1 cellular context compared by ENCODE assay signal in genomic region chr22:39316440-39317083, GRCh38.
TF ChIP-seq lines count a peak whose summit lies in the region.

No MANE protein-coding gene starts in this region.

TF ChIP-seq in K562, 482 proteins besides CTCF, POLR2A, EP300 and RAD21 (continued from another document and continues in another):
- TF ChIP-seq ARID3B (CRISPR knock-in tag; IDR thresholded peaks at IDR 0.05; ENCODE audit: borderline replicate concordance) (no peak), PHF20 (IDR thresholded peaks at IDR 0.05; ENCODE audit: partially characterized antibody) (no peak), TCFL5 (CRISPR knock-in tag; conservative IDR thresholded peaks at IDR 0.05) (no peak), FOXA3 (CRISPR knock-in tag; conservative IDR thresholded peaks at IDR 0.05 in 1 of 2, IDR thresholded peaks at IDR 0.05 in 1 of 2) (no peak), PCBP2 (IDR thresholded peaks at IDR 0.05; ENCODE audit: low read depth, low read length, poor library complexity, severe bottlenecking) (no peak), ZNF740 (CRISPR knock-in tag; IDR thresholded peaks at IDR 0.05) (0 out of 2 replicates have a peak, but pooled peaks have one; percentile 22), ZNF740 (tag; IDR thresholded peaks at IDR 0.05) (no peak), ATF1 (CRISPR knock-in tag; IDR thresholded peaks at IDR 0.05) (no peak), ATF1 (tag; IDR thresholded peaks at IDR 0.05) (no peak), ZNF766 (CRISPR knock-in tag; conservative IDR thresholded peaks at IDR 0.05) (no peak), ATF3 (IDR thresholded peaks at IDR 0.05) (peak; percentile 90), ATF3 (CRISPR knock-in tag; conservative IDR thresholded peaks at IDR 0.05) (peak; percentile 75; the same call in 1 of the 2 replicates), ZKSCAN3 (CRISPR knock-in tag; IDR thresholded peaks at IDR 0.05) (no peak), MTA1 (IDR thresholded peaks at IDR 0.05; ENCODE audit: borderline replicate concordance) (no peak), XRCC5 (IDR thresholded peaks at IDR 0.05; ENCODE audit: low read depth, low read length) (no peak), XRCC4 (IDR thresholded peaks at IDR 0.05; ENCODE audit: extremely low read depth, insufficient read depth, insufficient read length) (no peak), ILF3 (IDR thresholded peaks at IDR 0.05; ENCODE audit: borderline replicate concordance) (no peak), SUPT5H (IDR thresholded peaks at IDR 0.05) (no peak), MTA2 (IDR thresholded peaks at IDR 0.05; ENCODE audit: low read depth) (no peak), BRD9 (IDR thresholded peaks at IDR 0.05; ENCODE audit: low read depth, partially characterized antibody) (no peak), TFAM (CRISPR knock-in tag; conservative IDR thresholded peaks at IDR 0.05) (no peak), BCL6 (CRISPR knock-in tag; IDR thresholded peaks at IDR 0.05) (no peak), MCM5 (IDR thresholded peaks at IDR 0.05; ENCODE audit: low read depth) (no peak), ZNF408 (CRISPR knock-in tag; IDR thresholded peaks at IDR 0.05; ENCODE audit: low read depth) (no peak), ZNF778 (CRISPR knock-in tag; IDR thresholded peaks at IDR 0.05) (no peak), ZNF197 (CRISPR knock-in tag; IDR thresholded peaks at IDR 0.05; ENCODE audit: low read depth) (no peak), CXXC5 (CRISPR knock-in tag; IDR thresholded peaks at IDR 0.05) (no peak), ZNF57 (CRISPR knock-in tag; IDR thresholded peaks at IDR 0.05) (no peak), SAFB (IDR thresholded peaks at IDR 0.05; ENCODE audit: borderline replicate concordance, low read depth, low read length) (no peak), ZNF347 (CRISPR knock-in tag; IDR thresholded peaks at IDR 0.05; ENCODE audit: low read depth) (no peak), ZEB2 (IDR thresholded peaks at IDR 0.05) (no peak), ZNF311 (CRISPR knock-in tag; IDR thresholded peaks at IDR 0.05) (no peak), MEF2D (tag; conservative IDR thresholded peaks at IDR 0.05; ENCODE audit: low read depth) (no peak), SMARCC2 (IDR thresholded peaks at IDR 0.05; ENCODE audit: low read depth) (peak; percentile 52), SREBF2 (CRISPR knock-in tag; IDR thresholded peaks at IDR 0.05) (no peak), SNIP1 (IDR thresholded peaks at IDR 0.05; ENCODE audit: low read depth) (no peak), ARHGAP35 (IDR thresholded peaks at IDR 0.05; ENCODE audit: partially characterized antibody) (no peak), ZNF224 (CRISPR knock-in tag; IDR thresholded peaks at IDR 0.05) (no peak), ZFP30 (CRISPR knock-in tag; IDR thresholded peaks at IDR 0.05; ENCODE audit: borderline replicate concordance) (no peak), ZNF449 (CRISPR knock-in tag; IDR thresholded peaks at IDR 0.05) (no peak), GABPB2 (CRISPR knock-in tag; conservative IDR thresholded peaks at IDR 0.05) (no peak), TRIM25 (IDR thresholded peaks at IDR 0.05; ENCODE audit: borderline replicate concordance) (no peak), ZC3H4 (CRISPR knock-in tag; IDR thresholded peaks at IDR 0.05; ENCODE audit: borderline replicate concordance) (no peak), ZSCAN29 (IDR thresholded peaks at IDR 0.05) (no peak), KLF16 (IDR thresholded peaks at IDR 0.05) (no peak), ZBED1 (IDR thresholded peaks at IDR 0.05) (no peak), TCF7L2 (IDR thresholded peaks at IDR 0.05; ENCODE audit: low read depth, low read length) (no peak), ZNF785 (CRISPR knock-in tag; IDR thresholded peaks at IDR 0.05) (no peak), MCM2 (IDR thresholded peaks at IDR 0.05; ENCODE audit: low read depth) (no peak), ZBTB1 (CRISPR knock-in tag; IDR thresholded peaks at IDR 0.05; ENCODE audit: borderline replicate concordance, low read depth) (no peak), ZNF41 (CRISPR knock-in tag; conservative IDR thresholded peaks at IDR 0.05) (no peak), FOXJ2 (tag; IDR thresholded peaks at IDR 0.05) (no peak), MECOM (CRISPR knock-in tag; IDR thresholded peaks at IDR 0.05) (no peak), HDAC6 (IDR thresholded peaks at IDR 0.05; ENCODE audit: low read depth, low read length) (no peak), FOSL1 (tag; conservative IDR thresholded peaks at IDR 0.05) (peak; percentile 84), MYNN (IDR thresholded peaks at IDR 0.05) (peak; percentile 19; the same call in 1 of the 2 replicates), MYNN (CRISPR knock-in tag; IDR thresholded peaks at IDR 0.05) (no peak), ADNP (tag; IDR thresholded peaks at IDR 0.05) (no peak), SRSF3 (IDR thresholded peaks at IDR 0.05; ENCODE audit: insufficient read depth, low read length) (no peak), GTF2F1 (IDR thresholded peaks at IDR 0.05; ENCODE audit: low read depth, low read length) (no peak), GTF3C2 (IDR thresholded peaks at IDR 0.05; ENCODE audit: borderline replicate concordance, extremely low read depth, insufficient read length) (no peak), HDGF (IDR thresholded peaks at IDR 0.05) (no peak), FIP1L1 (IDR thresholded peaks at IDR 0.05; ENCODE audit: low read depth, low read length, poor library complexity, severe bottlenecking) (no peak), JUND (IDR thresholded peaks at IDR 0.05; ENCODE audit: borderline replicate concordance, low read depth, low read length) (peak; percentile 90), JUND (tag; IDR thresholded peaks at IDR 0.05; ENCODE audit: borderline replicate concordance, low read depth, low read length) (peak; percentile 78; the same call in 1 of the 3 replicates)
- TF ChIP-seq, protein P1, sequence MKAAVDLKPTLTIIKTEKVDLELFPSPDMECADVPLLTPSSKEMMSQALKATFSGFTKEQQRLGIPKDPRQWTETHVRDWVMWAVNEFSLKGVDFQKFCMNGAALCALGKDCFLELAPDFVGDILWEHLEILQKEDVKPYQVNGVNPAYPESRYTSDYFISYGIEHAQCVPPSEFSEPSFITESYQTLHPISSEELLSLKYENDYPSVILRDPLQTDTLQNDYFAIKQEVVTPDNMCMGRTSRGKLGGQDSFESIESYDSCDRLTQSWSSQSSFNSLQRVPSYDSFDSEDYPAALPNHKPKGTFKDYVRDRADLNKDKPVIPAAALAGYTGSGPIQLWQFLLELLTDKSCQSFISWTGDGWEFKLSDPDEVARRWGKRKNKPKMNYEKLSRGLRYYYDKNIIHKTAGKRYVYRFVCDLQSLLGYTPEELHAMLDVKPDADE (conservative IDR thresholded peaks at IDR 0.05; ENCODE audit: control insufficient read depth, low read depth, low read length) = no peak; the same call in 1 of the 2 replicates
- TF ChIP-seq, protein P2, sequence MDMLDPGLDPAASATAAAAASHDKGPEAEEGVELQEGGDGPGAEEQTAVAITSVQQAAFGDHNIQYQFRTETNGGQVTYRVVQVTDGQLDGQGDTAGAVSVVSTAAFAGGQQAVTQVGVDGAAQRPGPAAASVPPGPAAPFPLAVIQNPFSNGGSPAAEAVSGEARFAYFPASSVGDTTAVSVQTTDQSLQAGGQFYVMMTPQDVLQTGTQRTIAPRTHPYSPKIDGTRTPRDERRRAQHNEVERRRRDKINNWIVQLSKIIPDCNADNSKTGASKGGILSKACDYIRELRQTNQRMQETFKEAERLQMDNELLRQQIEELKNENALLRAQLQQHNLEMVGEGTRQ (CRISPR knock-in tag; IDR thresholded peaks at IDR 0.05) = no peak
- TF ChIP-seq, protein P3, sequence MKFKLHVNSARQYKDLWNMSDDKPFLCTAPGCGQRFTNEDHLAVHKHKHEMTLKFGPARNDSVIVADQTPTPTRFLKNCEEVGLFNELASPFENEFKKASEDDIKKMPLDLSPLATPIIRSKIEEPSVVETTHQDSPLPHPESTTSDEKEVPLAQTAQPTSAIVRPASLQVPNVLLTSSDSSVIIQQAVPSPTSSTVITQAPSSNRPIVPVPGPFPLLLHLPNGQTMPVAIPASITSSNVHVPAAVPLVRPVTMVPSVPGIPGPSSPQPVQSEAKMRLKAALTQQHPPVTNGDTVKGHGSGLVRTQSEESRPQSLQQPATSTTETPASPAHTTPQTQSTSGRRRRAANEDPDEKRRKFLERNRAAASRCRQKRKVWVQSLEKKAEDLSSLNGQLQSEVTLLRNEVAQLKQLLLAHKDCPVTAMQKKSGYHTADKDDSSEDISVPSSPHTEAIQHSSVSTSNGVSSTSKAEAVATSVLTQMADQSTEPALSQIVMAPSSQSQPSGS (CRISPR knock-in tag; IDR thresholded peaks at IDR 0.05) = no peak
- TF ChIP-seq, protein P4, sequence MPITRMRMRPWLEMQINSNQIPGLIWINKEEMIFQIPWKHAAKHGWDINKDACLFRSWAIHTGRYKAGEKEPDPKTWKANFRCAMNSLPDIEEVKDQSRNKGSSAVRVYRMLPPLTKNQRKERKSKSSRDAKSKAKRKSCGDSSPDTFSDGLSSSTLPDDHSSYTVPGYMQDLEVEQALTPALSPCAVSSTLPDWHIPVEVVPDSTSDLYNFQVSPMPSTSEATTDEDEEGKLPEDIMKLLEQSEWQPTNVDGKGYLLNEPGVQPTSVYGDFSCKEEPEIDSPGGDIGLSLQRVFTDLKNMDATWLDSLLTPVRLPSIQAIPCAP (CRISPR knock-in tag; IDR thresholded peaks at IDR 0.05; ENCODE audit: borderline replicate concordance) = no peak
